ENCODE assay signal across 12 cellular contexts in genomic region chr11:59175104-59175503, GRCh38. TPM values are rescaled to one million over a fixed set of nuclear protein-coding genes. Genes with fewer than 3 reads are reported as not detected.
DNase-seq lines count a peak whose midpoint lies in the region; ATAC-seq lines count a peak whose summit lies in the region.
"Had no signal": no experiment of that assay in that cellular context is flagged by ENCODE, and none has a peak within 500 bp of the region (broad histone marks: within the 10 kb centered on the region; RNA-seq: fewer than 3 reads in every experiment).

No MANE protein-coding gene starts in this region.

- WGBS in ectodermal cell, 2 experiments = 20 to 23% methylated on average over 4 of the region's 4 CpGs

- H3K27ac ChIP-seq in ectodermal cell (ENCODE audit: insufficient read depth, low read depth, low read length, poor library complexity, severe bottlenecking) = peak overlapping the region; percentile 86
- peak overlapping the region; percentile 99 for H3K27ac ChIP-seq in substantia nigra (ENCODE audit: low read depth, low read length, poor library complexity, severe bottlenecking)

- no peak for ATAC-seq in HG02870 (IDR thresholded peaks at IDR 0.05; ENCODE audit: unreplicated experiment)

- POLR2A ChIA-PET in activated CD4-positive, alpha-beta memory T cell treated with anti-CD3 and anti-CD28 coated beads for 36 hours (lab: Charles Lee) = no interaction called here

- no peaks in the 10 kb centered on the region for H3K36me3 Mint-ChIP-seq in activated CD4-positive, alpha-beta memory T cell treated with anti-CD3 and anti-CD28 coated beads for 36 hours

- H3K27me3 Mint-ChIP-seq in activated CD4-positive, alpha-beta memory T cell treated with anti-CD3 and anti-CD28 coated beads for 36 hours = peaks cover 10% of the 10 kb centered on the region

- no peak overlapping the region for H3K27ac Mint-ChIP-seq in activated CD4-positive, alpha-beta memory T cell treated with anti-CD3 and anti-CD28 coated beads for 36 hours

- peaks cover 9% of the 10 kb centered on the region for H3K4me1 ChIP-seq in NT2/D1 (ENCODE audit: insufficient read depth, insufficient read length)
- peaks cover 24% of the 10 kb centered on the region for H3K4me1 ChIP-seq in ectodermal cell (ENCODE audit: control insufficient read depth, insufficient read depth, low read length)

- H3K36me3 ChIP-seq in NT2/D1 (ENCODE audit: insufficient read depth, insufficient read length, low read length) (peaks cover 29% of the 10 kb centered on the region), ectodermal cell (ENCODE audit: control insufficient read depth, insufficient read depth, low read length) (peaks cover 27% of the 10 kb centered on the region)

- H3K9me3 Mint-ChIP-seq in activated CD4-positive, alpha-beta memory T cell treated with anti-CD3 and anti-CD28 coated beads for 36 hours = peaks cover 6% of the 10 kb centered on the region

- no peak overlapping the region for H3K4me3 ChIP-seq in NT2/D1 (ENCODE audit: insufficient read length, low read depth)
- peak overlapping the region; percentile 69 for H3K4me3 ChIP-seq in ectodermal cell (ENCODE audit: insufficient read depth, low read depth, low read length)

- no peak overlapping the region for H3K4me3 Mint-ChIP-seq in activated CD4-positive, alpha-beta memory T cell treated with anti-CD3 and anti-CD28 coated beads for 36 hours

- CTCF ChIA-PET in activated CD4-positive, alpha-beta memory T cell treated with anti-CD3 and anti-CD28 coated beads for 36 hours (lab: Charles Lee) = interaction anchor here (1.1 to 10.2 kb wide), 5 partner anchors 10 to 115 kb away, joined by 3 to 157 read pairs (median 5); no protein-coding TSS in a partner anchor

- peak overlapping the region; percentile 47 for H3K9ac ChIP-seq in NT2/D1 (ENCODE audit: insufficient read length, low read depth)

- no peaks in the 10 kb centered on the region for H3K27me3 ChIP-seq in NT2/D1 (ENCODE audit: insufficient read depth, insufficient read length)
- H3K27me3 ChIP-seq in ectodermal cell (ENCODE audit: control insufficient read depth, insufficient read depth, low read length, poor library complexity, severe bottlenecking) = no peaks in the 10 kb centered on the region

- DNase-seq in NT2/D1 (ENCODE audit: low read depth, low spot score) (no peak), midbrain (lab: John Stamatoyannopoulos, UW) (peak; percentile 32), substantia nigra (lab: John Stamatoyannopoulos, UW) (peak in 15 of 49 donors; percentile 19 to 55 (median 39)), NCI-H2171 (lab: John Stamatoyannopoulos, UW) (no peak), KBM-7 (no peak)
- no peak for DNase-seq in activated CD4-positive, alpha-beta memory T cell treated with anti-CD3 and anti-CD28 coated beads for 36 hours
- DNase-seq: activated CD4-positive, alpha-beta T cell treated with anti-CD3 and anti-CD28 coated beads for 4 hours; NCI-H446 treated with DMSO at 0.1 percent for 48 hours had no signal

- in situ Hi-C loops in KBM-7 (cut with MboI; ENCODE audit: low pct_unique_long_range_greater_than_20kb, low sequenced_read_pairs) = no loop called here

- intact Hi-C loops in activated CD4-positive, alpha-beta memory T cell treated with anti-CD3 and anti-CD28 coated beads for 36 hours (cut with micrococcal nuclease) = no loop called here

- H3K9me3 ChIP-seq in NT2/D1 (ENCODE audit: insufficient read depth, low read length) (peaks cover 21% of the 10 kb centered on the region), ectodermal cell (ENCODE audit: control insufficient read depth, low read length) (no peaks in the 10 kb centered on the region)

- peaks cover 21% of the 10 kb centered on the region for H3K4me1 Mint-ChIP-seq in activated CD4-positive, alpha-beta memory T cell treated with anti-CD3 and anti-CD28 coated beads for 36 hours (ENCODE audit: low read depth)

RNA-seq across cellular contexts. Expression of gene DTX4, which starts 3.2 kb away (rescaled TPM):
- polyA plus RNA-seq in ectodermal cell (2013, experiment 1 of 4) = 59.8 TPM
- polyA plus RNA-seq in ectodermal cell (2013, experiment 2 of 4) = 51.8 TPM
- polyA plus RNA-seq in ectodermal cell (2013, experiment 3 of 4) = 45.1 TPM
- 56.2 TPM for polyA plus RNA-seq in ectodermal cell (2013, experiment 4 of 4)
- under 1 TPM; 0.05 to 0.07 TPM for total RNA-seq in activated CD4-positive, alpha-beta memory T cell treated with anti-CD3 and anti-CD28 coated beads for 36 hours

RNA-seq across cellular contexts. Expression of gene FAM111A, which starts 32.4 kb away (rescaled TPM):
- polyA plus RNA-seq in ectodermal cell (2013, experiment 1 of 4) = 21.3 TPM
- polyA plus RNA-seq in ectodermal cell (2013, experiment 2 of 4) = 19.5 TPM
- polyA plus RNA-seq in ectodermal cell (2013, experiment 3 of 4) = 15.6 TPM
- polyA plus RNA-seq in ectodermal cell (2013, experiment 4 of 4) = 16.6 TPM
- total RNA-seq in activated CD4-positive, alpha-beta memory T cell treated with anti-CD3 and anti-CD28 coated beads for 36 hours = 10 to 100 TPM; 87.6 to 87.8 TPM

RNA-seq across cellular contexts. Expression of gene MPEG1, which starts 37.6 kb away (rescaled TPM):
- polyA plus RNA-seq in ectodermal cell (2013, experiment 1 of 4) = not detected
- not detected for polyA plus RNA-seq in ectodermal cell (2013, experiment 2 of 4)
- not detected for polyA plus RNA-seq in ectodermal cell (2013, experiment 3 of 4)
- not detected for polyA plus RNA-seq in ectodermal cell (2013, experiment 4 of 4)
- total RNA-seq in activated CD4-positive, alpha-beta memory T cell treated with anti-CD3 and anti-CD28 coated beads for 36 hours = not detected
- total RNA-seq: glomerular endothelial cell, LHCN-M2 had no signal
